33 cellular contexts compared by ENCODE assay signal in the genomic region with DNA sequence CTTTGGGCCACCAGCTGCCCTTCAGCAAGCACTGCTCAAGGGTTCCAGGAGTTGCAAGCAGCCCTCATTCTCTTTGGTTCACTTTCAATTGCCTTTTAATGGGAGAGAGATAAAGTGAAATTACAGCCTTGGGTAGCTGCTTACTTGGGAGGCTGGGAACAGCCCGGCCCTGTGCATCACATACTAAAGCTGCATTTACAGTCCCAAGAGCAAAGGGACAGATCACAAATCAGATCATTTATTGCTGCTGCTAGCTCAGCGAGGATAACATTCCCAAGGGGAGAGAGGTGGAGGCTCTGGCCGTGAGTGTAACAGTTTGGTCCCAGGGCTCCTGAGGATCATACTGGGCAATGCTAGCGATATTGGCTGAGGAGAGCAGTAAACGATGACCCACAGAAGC.
"Had no signal": no experiment of that assay in that cellular context is flagged by ENCODE, and none has a peak within 500 bp of the region (broad histone marks: within the 10 kb centered on the region; RNA-seq: fewer than 3 reads in every experiment).

No MANE protein-coding gene starts in this region.

- H3K9me3 Mint-ChIP-seq: activated B cell treated with CpG ODN at 0.5 μM for 24 hours; activated CD4-positive, alpha-beta T cell treated with anti-CD3 and anti-CD28 coated beads, Interleukin-2, amount 10 ng/mL, durations not matched to agents 24 days and 14 days; activated naive CD4-positive, alpha-beta T cell treated with anti-CD3 and anti-CD28 coated beads, Interleukin-2, amount 50 U/mL, for 24 hours; activated T-helper 2 cell treated with anti-CD3 and anti-CD28 coated beads, Interferon-gamma antibody, Interleukin-2, Interleukin-4, amounts not matched to agents 10 μg/mL and 5 μg/mL and 100 μg/mL, durations not matched to agents 14 hours and 24 hours and 36 hours; central memory CD8-positive, alpha-beta T cell; T-helper 2 cell treated with Interferon-gamma antibody and Interleukin-4, amounts not matched to agents 5 μg/mL and 100 μg/mL, for 36 hours had no signal

- H3K27ac ChIP-seq: ascending aorta, cardiac muscle cell, VCaP had no signal

- H3K9me3 ChIP-seq: ascending aorta had no signal

- DNase-seq: activated B cell treated with CpG ODN at 0.5 μM for 24 hours; activated CD4-positive, alpha-beta memory T cell treated with anti-CD3 and anti-CD28 coated beads for 36 hours; activated CD4-positive, alpha-beta T cell treated with anti-CD3 and anti-CD28 coated beads for 4 hours; activated CD4-positive, alpha-beta T cell treated with anti-CD3 and anti-CD28 coated beads, Interleukin-2, amount 10 ng/mL, durations not matched to agents 24 days and 14 days; activated CD4-positive, alpha-beta T cell treated with anti-CD3 and anti-CD28 coated beads, Interleukin-2, amount 50 U/mL, for 1 hour; activated CD4-positive, alpha-beta T cell treated with anti-CD3 and anti-CD28 coated beads, Interleukin-2, amount 50 U/mL, for 4 hours; activated CD4-positive, CD25-positive, alpha-beta regulatory T cell treated with anti-CD3 and anti-CD28 coated beads, Interleukin-2, amount 50 U/mL, for 72 hours; activated CD8-positive, alpha-beta memory T cell treated with anti-CD3 and anti-CD28 coated beads, Interleukin-2, amount 50 U/mL, for 4 hours; activated CD8-positive, alpha-beta T cell treated with anti-CD3 and anti-CD28 coated beads for 36 hours; activated effector memory CD4-positive, alpha-beta T cell treated with Interleukin-2 at 50 U/mL for 16 hours; activated gamma-delta T cell; activated naive CD4-positive, alpha-beta T cell treated with anti-CD3 and anti-CD28 coated beads, Interleukin-2, amount 10 ng/mL, durations not matched to agents 7 days and 5 days; activated naive CD4-positive, alpha-beta T cell treated with Interleukin-2 at 50 U/mL for 16 hours; activated naive CD8-positive, alpha-beta T cell treated with anti-CD3 and anti-CD28 coated beads, Interleukin-2, amount 10 ng/mL, durations not matched to agents 7 days and 5 days; activated naive CD8-positive, alpha-beta T cell treated with anti-CD3 and anti-CD28 coated beads, Interleukin-2, amount 50 U/mL, for 24 hours; activated T-cell treated with anti-CD3 and anti-CD28 coated beads for 4 hours; activated T-cell treated with anti-CD3 and anti-CD28 coated beads, Interleukin-2, amount 50 U/mL, for 1 hour; activated T-cell treated with anti-CD3 and anti-CD28 coated beads, Interleukin-2, amount 50 U/mL, for 48 hours; amygdala; anterior cingulate cortex; caudate nucleus; cerebellar nuclear complex; T-helper 17 cell; T-helper 9 cell had no signal

- H3K36me3 ChIP-seq: ascending aorta, cardiac muscle cell had no signal

- H3K36me3 Mint-ChIP-seq: activated CD4-positive, alpha-beta memory T cell treated with anti-CD3 and anti-CD28 coated beads for 36 hours; activated naive CD4-positive, alpha-beta T cell treated with anti-CD3 and anti-CD28 coated beads, Interleukin-2, amount 50 U/mL, for 24 hours; activated naive CD8-positive, alpha-beta T cell; activated naive CD8-positive, alpha-beta T cell treated with anti-CD3 and anti-CD28 coated beads, Interleukin-2, amount 10 ng/mL, durations not matched to agents 7 days and 5 days; brain had no signal

- H3K4me1 Mint-ChIP-seq: activated B cell treated with CpG ODN at 0.5 μM for 24 hours; activated CD4-positive, alpha-beta T cell treated with anti-CD3 and anti-CD28 coated beads, Interleukin-2, amount 10 ng/mL, durations not matched to agents 24 days and 14 days; activated naive CD4-positive, alpha-beta T cell treated with anti-CD3 and anti-CD28 coated beads, Interleukin-2, amount 50 U/mL, for 24 hours; activated naive CD8-positive, alpha-beta T cell treated with anti-CD3 and anti-CD28 coated beads, Interleukin-2, amount 50 U/mL, for 24 hours had no signal

- H3K4me1 ChIP-seq: ascending aorta had no signal

- H3K4me3 Mint-ChIP-seq: activated B cell treated with CpG ODN at 0.5 μM for 24 hours; activated CD4-positive, alpha-beta memory T cell treated with anti-CD3 and anti-CD28 coated beads for 36 hours; activated CD4-positive, alpha-beta T cell treated with anti-CD3 and anti-CD28 coated beads, Interleukin-2, amount 10 ng/mL, durations not matched to agents 24 days and 14 days; activated CD8-positive, alpha-beta T cell treated with anti-CD3 and anti-CD28 coated beads for 36 hours; activated naive CD4-positive, alpha-beta T cell treated with anti-CD3 and anti-CD28 coated beads, Interleukin-2, amount 10 ng/mL, durations not matched to agents 7 days and 5 days; activated naive CD4-positive, alpha-beta T cell treated with anti-CD3 and anti-CD28 coated beads, Interleukin-2, amount 50 U/mL, for 24 hours; activated naive CD8-positive, alpha-beta T cell; activated naive CD8-positive, alpha-beta T cell treated with anti-CD3 and anti-CD28 coated beads, Interleukin-2, amount 10 ng/mL, durations not matched to agents 7 days and 5 days; activated naive CD8-positive, alpha-beta T cell treated with anti-CD3 and anti-CD28 coated beads, Interleukin-2, amount 50 U/mL, for 24 hours; brain; central memory CD8-positive, alpha-beta T cell; T-helper 17 cell; T-helper 2 cell treated with Interferon-gamma antibody and Interleukin-4, amounts not matched to agents 5 μg/mL and 100 μg/mL, for 36 hours had no signal

- H3K27me3 ChIP-seq: ascending aorta had no signal

- ATAC-seq: activated CD8-positive, alpha-beta T cell treated with anti-CD3 and anti-CD28 coated beads for 36 hours; activated naive CD8-positive, alpha-beta T cell treated with anti-CD3 and anti-CD28 coated beads, Interleukin-2, amount 50 U/mL, for 24 hours; T-helper 17 cell had no signal

- H3K4me3 ChIP-seq: ascending aorta, cardiac muscle cell had no signal
